1 cellular context compared by ENCODE assay signal in the genomic region with DNA sequence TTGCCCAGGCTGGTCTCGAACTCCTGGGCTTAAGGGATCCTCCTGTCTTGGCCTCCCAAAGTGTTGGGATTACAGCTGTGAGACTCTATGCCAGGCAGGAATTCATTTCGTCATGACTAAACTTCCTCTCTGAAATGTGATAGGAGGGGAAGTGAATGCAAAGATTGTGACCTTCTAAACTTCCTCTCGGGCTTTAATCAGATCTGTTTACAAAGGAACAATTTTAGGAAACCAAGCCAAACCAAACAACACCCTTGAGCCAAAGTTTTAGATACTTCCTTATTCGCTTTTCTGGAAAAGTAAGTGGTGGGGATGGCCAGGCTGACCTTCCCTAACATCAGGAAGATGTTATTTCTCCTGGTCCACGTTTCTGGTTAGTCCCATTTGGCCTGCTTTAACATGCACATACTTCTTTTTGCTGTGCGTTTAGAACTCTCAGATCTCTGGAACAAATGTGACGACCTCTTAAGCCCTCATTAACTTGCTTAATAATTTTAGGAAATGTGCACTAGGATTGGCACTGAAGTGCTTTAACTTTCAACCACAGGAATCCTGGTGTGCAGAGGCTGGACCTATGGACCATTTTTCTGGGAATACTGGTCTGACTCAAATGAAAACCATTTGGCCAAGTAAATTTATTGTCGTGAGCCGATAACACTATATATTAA.
TF ChIP-seq lines count a peak whose summit lies in the region.

No MANE protein-coding gene starts in this region.

TF ChIP-seq in HepG2, 621 proteins besides CTCF, POLR2A, EP300 and RAD21 (continued from another document and continues in another):
- TF ChIP-seq, protein P1, sequence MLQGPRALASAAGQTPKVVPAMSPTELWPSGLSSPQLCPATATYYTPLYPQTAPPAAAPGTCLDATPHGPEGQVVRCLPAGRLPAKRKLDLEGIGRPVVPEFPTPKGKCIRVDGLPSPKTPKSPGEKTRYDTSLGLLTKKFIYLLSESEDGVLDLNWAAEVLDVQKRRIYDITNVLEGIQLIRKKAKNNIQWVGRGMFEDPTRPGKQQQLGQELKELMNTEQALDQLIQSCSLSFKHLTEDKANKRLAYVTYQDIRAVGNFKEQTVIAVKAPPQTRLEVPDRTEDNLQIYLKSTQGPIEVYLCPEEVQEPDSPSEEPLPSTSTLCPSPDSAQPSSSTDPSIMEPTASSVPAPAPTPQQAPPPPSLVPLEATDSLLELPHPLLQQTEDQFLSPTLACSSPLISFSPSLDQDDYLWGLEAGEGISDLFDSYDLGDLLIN (CRISPR knock-in tag; IDR thresholded peaks at IDR 0.05; ENCODE audit: borderline replicate concordance): no peak
- TF ChIP-seq SMAD9 (CRISPR knock-in tag; IDR thresholded peaks at IDR 0.05) (no peak), TEF (CRISPR knock-in tag; IDR thresholded peaks at IDR 0.05) (no peak), NFAT5 (CRISPR knock-in tag; IDR thresholded peaks at IDR 0.05) (no peak), SP1 (IDR thresholded peaks at IDR 0.05) (no peak), SP1 (CRISPR knock-in tag; IDR thresholded peaks at IDR 0.05) (no peak), ATF6 (CRISPR knock-in tag; conservative IDR thresholded peaks at IDR 0.05) (no peak), ZNF883 (CRISPR knock-in tag; IDR thresholded peaks at IDR 0.05; ENCODE audit: not compliant biosample characterization) (no peak), CEBPB (IDR thresholded peaks at IDR 0.05; ENCODE audit: borderline replicate concordance, low read depth, low read length) (no peak), ZNF891 (CRISPR knock-in tag; IDR thresholded peaks at IDR 0.05) (no peak), ZBTB25 (CRISPR knock-in tag; IDR thresholded peaks at IDR 0.05) (no peak), UBTF (CRISPR knock-in tag; IDR thresholded peaks at IDR 0.05) (no peak), ZFAT (CRISPR knock-in tag; conservative IDR thresholded peaks at IDR 0.05) (no peak), RFX5 (IDR thresholded peaks at IDR 0.05; ENCODE audit: low read depth, low read length) (no peak), MXI1 (IDR thresholded peaks at IDR 0.05; ENCODE audit: borderline replicate concordance, low read depth, low read length) (no peak), ZNF570 (CRISPR knock-in tag; IDR thresholded peaks at IDR 0.05; ENCODE audit: borderline replicate concordance) (no peak), ATF2 (CRISPR knock-in tag; IDR thresholded peaks at IDR 0.05) (no peak), ZNF652 (CRISPR knock-in tag; IDR thresholded peaks at IDR 0.05; ENCODE audit: borderline replicate concordance, low read depth) (no peak), HES4 (CRISPR knock-in tag; IDR thresholded peaks at IDR 0.05; ENCODE audit: borderline replicate concordance) (no peak), GLI4 (CRISPR knock-in tag; IDR thresholded peaks at IDR 0.05; ENCODE audit: borderline replicate concordance) (no peak), NFYC (CRISPR knock-in tag; IDR thresholded peaks at IDR 0.05) (no peak), TAF1 (CRISPR knock-in tag; IDR thresholded peaks at IDR 0.05) (no peak), PPARG (CRISPR knock-in tag; conservative IDR thresholded peaks at IDR 0.05) (no peak), MZF1 (CRISPR knock-in tag; IDR thresholded peaks at IDR 0.05; ENCODE audit: borderline replicate concordance) (no peak), SPEN (CRISPR knock-in tag; IDR thresholded peaks at IDR 0.05; ENCODE audit: low read depth) (no peak), ISL2 (CRISPR knock-in tag; IDR thresholded peaks at IDR 0.05) (peak; percentile 49; the same call in 1 of the 2 replicates), HNRNPL (IDR thresholded peaks at IDR 0.05; ENCODE audit: low read depth, low read length) (no peak), NFE2 (CRISPR knock-in tag; IDR thresholded peaks at IDR 0.05) (no peak), GMEB1 (CRISPR knock-in tag; IDR thresholded peaks at IDR 0.05; ENCODE audit: borderline replicate concordance) (no peak), ZBTB42 (CRISPR knock-in tag; IDR thresholded peaks at IDR 0.05) (no peak), PAF1 (CRISPR knock-in tag; IDR thresholded peaks at IDR 0.05) (no peak), JUN (CRISPR knock-in tag; IDR thresholded peaks at IDR 0.05) (no peak), GATAD2A (CRISPR knock-in tag; IDR thresholded peaks at IDR 0.05) (0 out of 2 replicates have a peak, but pooled peaks have one; percentile 22), ERF (CRISPR knock-in tag; IDR thresholded peaks at IDR 0.05) (no peak)
- TF ChIP-seq, protein P2, sequence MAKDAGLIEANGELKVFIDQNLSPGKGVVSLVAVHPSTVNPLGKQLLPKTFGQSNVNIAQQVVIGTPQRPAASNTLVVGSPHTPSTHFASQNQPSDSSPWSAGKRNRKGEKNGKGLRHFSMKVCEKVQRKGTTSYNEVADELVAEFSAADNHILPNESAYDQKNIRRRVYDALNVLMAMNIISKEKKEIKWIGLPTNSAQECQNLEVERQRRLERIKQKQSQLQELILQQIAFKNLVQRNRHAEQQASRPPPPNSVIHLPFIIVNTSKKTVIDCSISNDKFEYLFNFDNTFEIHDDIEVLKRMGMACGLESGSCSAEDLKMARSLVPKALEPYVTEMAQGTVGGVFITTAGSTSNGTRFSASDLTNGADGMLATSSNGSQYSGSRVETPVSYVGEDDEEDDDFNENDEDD (CRISPR knock-in tag; IDR thresholded peaks at IDR 0.05; ENCODE audit: borderline replicate concordance): no peak
- TF ChIP-seq, protein P3, sequence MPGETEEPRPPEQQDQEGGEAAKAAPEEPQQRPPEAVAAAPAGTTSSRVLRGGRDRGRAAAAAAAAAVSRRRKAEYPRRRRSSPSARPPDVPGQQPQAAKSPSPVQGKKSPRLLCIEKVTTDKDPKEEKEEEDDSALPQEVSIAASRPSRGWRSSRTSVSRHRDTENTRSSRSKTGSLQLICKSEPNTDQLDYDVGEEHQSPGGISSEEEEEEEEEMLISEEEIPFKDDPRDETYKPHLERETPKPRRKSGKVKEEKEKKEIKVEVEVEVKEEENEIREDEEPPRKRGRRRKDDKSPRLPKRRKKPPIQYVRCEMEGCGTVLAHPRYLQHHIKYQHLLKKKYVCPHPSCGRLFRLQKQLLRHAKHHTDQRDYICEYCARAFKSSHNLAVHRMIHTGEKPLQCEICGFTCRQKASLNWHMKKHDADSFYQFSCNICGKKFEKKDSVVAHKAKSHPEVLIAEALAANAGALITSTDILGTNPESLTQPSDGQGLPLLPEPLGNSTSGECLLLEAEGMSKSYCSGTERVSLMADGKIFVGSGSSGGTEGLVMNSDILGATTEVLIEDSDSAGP (CRISPR knock-in tag; IDR thresholded peaks at IDR 0.05; ENCODE audit: borderline replicate concordance): no peak
